In genomic region chrX:97538745-97539144, GRCh38 we compare ENCODE assay signal across 31 cellular contexts.
"Had no signal": no experiment of that assay in that cellular context is flagged by ENCODE, and none has a peak within 500 bp of the region (broad histone marks: within the 10 kb centered on the region; RNA-seq: fewer than 3 reads in every experiment).

No MANE protein-coding gene starts in this region.

- H3K27ac Mint-ChIP-seq: activated CD4-positive, alpha-beta T cell treated with anti-CD3 and anti-CD28 coated beads, Interleukin-2, amount 10 ng/mL, durations not matched to agents 24 days and 14 days; activated CD8-positive, alpha-beta T cell treated with anti-CD3 and anti-CD28 coated beads for 36 hours; activated naive CD8-positive, alpha-beta T cell treated with anti-CD3 and anti-CD28 coated beads for 36 hours; activated T-cell treated with anti-CD3 and anti-CD28 coated beads, Interleukin-2, amount 50 U/mL, for 72 hours; activated T-helper 17 cell treated with anti-CD3 and anti-CD28 coated beads, Interleukin-2, amount 50 U/mL, for 72 hours; T-helper 1 cell treated with Interleukin-12 subunit alpha and Interleukin-12 subunit beta and Interleukin-4 antibody, amounts not matched to agents 30 μg/mL and 1 μg/mL, for 36 hours; T-helper 2 cell treated with Interferon-gamma antibody and Interleukin-4, amounts not matched to agents 5 μg/mL and 100 μg/mL, for 36 hours had no signal

- ATAC-seq: activated CD8-positive, alpha-beta T cell treated with anti-CD3 and anti-CD28 coated beads for 36 hours; activated T-cell treated with anti-CD3 and anti-CD28 coated beads, Interleukin-2, amount 50 U/mL, for 72 hours; activated T-helper 17 cell treated with anti-CD3 and anti-CD28 coated beads, Interleukin-2, amount 50 U/mL, for 72 hours; PC-3 had no signal

- H3K36me3 Mint-ChIP-seq: activated naive CD8-positive, alpha-beta T cell treated with anti-CD3 and anti-CD28 coated beads for 36 hours had no signal

- H3K36me3 ChIP-seq: cardiac muscle cell, Peyer's patch, SJSA1 had no signal

- H3K9me3 ChIP-seq: Peyer's patch, SJSA1, SK-N-SH had no signal

- H3K4me2 ChIP-seq: SK-N-SH had no signal

- H3K27ac ChIP-seq: cardiac muscle cell, Peyer's patch, SJSA1 had no signal

- H3K9ac ChIP-seq: SK-N-SH had no signal

- H3K4me1 Mint-ChIP-seq: activated CD4-positive, alpha-beta T cell treated with anti-CD3 and anti-CD28 coated beads, Interleukin-2, amount 10 ng/mL, durations not matched to agents 24 days and 14 days; activated naive CD8-positive, alpha-beta T cell treated with anti-CD3 and anti-CD28 coated beads for 36 hours; activated T-helper 17 cell treated with anti-CD3 and anti-CD28 coated beads, Interleukin-2, amount 50 U/mL, for 72 hours; central memory CD8-positive, alpha-beta T cell had no signal

- DNase-seq: activated CD4-positive, alpha-beta T cell treated with anti-CD3 and anti-CD28 coated beads, Interleukin-2, amount 10 ng/mL, durations not matched to agents 24 days and 14 days; activated CD4-positive, alpha-beta T cell treated with anti-CD3 and anti-CD28 coated beads, Interleukin-2, amount 50 U/mL, for 4 hours; activated CD8-positive, alpha-beta T cell treated with anti-CD3 and anti-CD28 coated beads for 36 hours; activated effector memory CD4-positive, alpha-beta T cell treated with anti-CD3 and anti-CD28 coated beads, Interleukin-2, amount 50 U/mL, for 16 hours; activated naive CD4-positive, alpha-beta T cell; activated naive CD4-positive, alpha-beta T cell treated with anti-CD3 and anti-CD28 coated beads, Interleukin-2, amount 50 U/mL, for 16 hours; activated naive CD8-positive, alpha-beta T cell treated with anti-CD3 and anti-CD28 coated beads for 36 hours; activated T-cell treated with anti-CD3 and anti-CD28 coated beads, Interleukin-2, amount 50 U/mL, for 1 hour; activated T-cell treated with anti-CD3 and anti-CD28 coated beads, Interleukin-2, amount 50 U/mL, for 72 hours; amniotic stem cell; aorta; MM.1S; MV-4-11; NCI-H1092; NCI-H1930; NCI-H345; NCI-H524 treated with DMSO at 0.1 percent for 48 hours; NCI-H748 treated with DMSO at 0.1 percent for 48 hours; NK-92 treated with Interleukin-12 subunit alpha and Interleukin-12 subunit beta, amount 100 ng/mL, for 24 hours; PC-3; Peyer's patch; RPMI8226; SHP77 treated with DMSO at 0.1 percent for 48 hours; SK-N-SH had no signal

- H3K4me3 ChIP-seq: cardiac muscle cell, Peyer's patch, SJSA1 had no signal

- H3K27me3 Mint-ChIP-seq: activated CD4-positive, alpha-beta T cell treated with anti-CD3 and anti-CD28 coated beads, Interleukin-2, amount 10 ng/mL, durations not matched to agents 24 days and 14 days; activated CD8-positive, alpha-beta T cell treated with anti-CD3 and anti-CD28 coated beads for 36 hours; activated naive CD8-positive, alpha-beta T cell treated with anti-CD3 and anti-CD28 coated beads for 36 hours; activated T-helper 17 cell treated with anti-CD3 and anti-CD28 coated beads, Interleukin-2, amount 50 U/mL, for 72 hours; central memory CD8-positive, alpha-beta T cell had no signal

- H3K27me3 ChIP-seq: cardiac muscle cell, Peyer's patch, SJSA1 had no signal

- H3K4me1 ChIP-seq: Peyer's patch, SJSA1 had no signal

- FAIRE-seq: TTC549 had no signal

- H3K9me3 Mint-ChIP-seq: activated CD4-positive, alpha-beta T cell treated with anti-CD3 and anti-CD28 coated beads, Interleukin-2, amount 10 ng/mL, durations not matched to agents 24 days and 14 days; activated CD8-positive, alpha-beta T cell treated with anti-CD3 and anti-CD28 coated beads for 36 hours; activated naive CD8-positive, alpha-beta T cell treated with anti-CD3 and anti-CD28 coated beads for 36 hours; activated T-cell treated with anti-CD3 and anti-CD28 coated beads, Interleukin-2, amount 50 U/mL, for 72 hours; activated T-helper 17 cell treated with anti-CD3 and anti-CD28 coated beads, Interleukin-2, amount 50 U/mL, for 72 hours; central memory CD8-positive, alpha-beta T cell; T-helper 1 cell treated with Interleukin-12 subunit alpha and Interleukin-12 subunit beta and Interleukin-4 antibody, amounts not matched to agents 30 μg/mL and 1 μg/mL, for 36 hours; T-helper 2 cell treated with Interferon-gamma antibody and Interleukin-4, amounts not matched to agents 5 μg/mL and 100 μg/mL, for 36 hours had no signal

- H3K4me3 Mint-ChIP-seq: activated CD4-positive, alpha-beta T cell treated with anti-CD3 and anti-CD28 coated beads, Interleukin-2, amount 10 ng/mL, durations not matched to agents 24 days and 14 days; activated CD8-positive, alpha-beta T cell treated with anti-CD3 and anti-CD28 coated beads for 36 hours; activated naive CD8-positive, alpha-beta T cell treated with anti-CD3 and anti-CD28 coated beads for 36 hours; activated T-cell treated with anti-CD3 and anti-CD28 coated beads, Interleukin-2, amount 50 U/mL, for 72 hours; activated T-helper 17 cell treated with anti-CD3 and anti-CD28 coated beads, Interleukin-2, amount 50 U/mL, for 72 hours; central memory CD8-positive, alpha-beta T cell; T-helper 1 cell treated with Interleukin-12 subunit alpha and Interleukin-12 subunit beta and Interleukin-4 antibody, amounts not matched to agents 30 μg/mL and 1 μg/mL, for 36 hours; T-helper 2 cell treated with Interferon-gamma antibody and Interleukin-4, amounts not matched to agents 5 μg/mL and 100 μg/mL, for 36 hours had no signal
